ENCODE assay signal across 8 cellular contexts in the genomic region with DNA sequence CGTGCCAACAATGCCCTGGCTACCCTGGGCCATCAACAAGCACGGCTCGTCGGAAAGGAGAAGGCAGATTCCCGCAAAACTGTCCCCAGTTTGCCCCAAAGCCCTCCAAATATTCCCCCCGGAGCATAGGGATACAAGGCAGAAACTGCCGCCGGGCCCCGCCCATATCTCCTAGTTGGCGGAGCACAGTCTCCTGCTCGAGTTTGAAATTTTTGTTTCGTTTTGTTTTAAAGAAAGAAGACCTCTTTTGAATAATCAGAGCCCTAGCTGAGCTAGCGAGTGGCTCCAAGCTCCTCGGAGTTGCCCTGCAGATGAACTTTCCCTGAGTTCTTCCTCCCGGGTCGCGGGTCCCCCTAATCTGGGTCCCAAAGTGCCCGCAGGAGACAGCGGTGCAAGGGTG.
DNase-seq lines count a peak whose midpoint lies in the region; TF ChIP-seq lines count a peak whose summit lies in the region.

No MANE protein-coding gene starts in this region.

- peak overlapping the region; percentile 80 for H3K27ac Mint-ChIP-seq in neural progenitor cell

- H3K4me3 Mint-ChIP-seq in neural progenitor cell, result peak overlapping the region; percentile 86

- DNase-seq in BJ (ENCODE audit: low read depth) (no peak), NT2/D1 (ENCODE audit: low read depth, low spot score) (no peak), esophagus squamous epithelium (lab: John Stamatoyannopoulos, UW) (no peak), neural progenitor cell (ENCODE audit: low spot score) (peak; percentile 32), erythroblast (lab: John Stamatoyannopoulos, UW) (no peak), head of caudate nucleus (no peak)
- no peak for DNase-seq in NK-92 treated with Interleukin-12 subunit alpha and Interleukin-12 subunit beta, amount 100 ng/mL, for 24 hours (lab: John Stamatoyannopoulos, UW)
- no peak for DNase-seq in stimulated activated CD4-positive, alpha-beta T cell treated with anti-CD3 and anti-CD28 coated beads, Interleukin-1b, Interleukin-23, amount 100 ng/mL, for 48 hours

- no peak overlapping the region for H2AFZ ChIP-seq in neural progenitor cell (replicated peaks)

- H3K9me3 ChIP-seq in NT2/D1 (ENCODE audit: insufficient read depth, low read length) (no peaks in the 10 kb centered on the region), esophagus squamous epithelium (peaks cover 0 to 11% (median 0%) of the 10 kb centered on the region in 3 donors), neural progenitor cell (ENCODE audit: low read depth) (no peaks in the 10 kb centered on the region)

- peaks cover 7% of the 10 kb centered on the region for H4K20me1 ChIP-seq in neural progenitor cell (ENCODE audit: low read depth)

- TF ChIP-seq POLR2A in esophagus squamous epithelium (IDR thresholded peaks at IDR 0.05) (no peak), erythroblast (IDR thresholded peaks at IDR 0.05; ENCODE audit: low read length) (no peak)

- H3K4me1 ChIP-seq in NT2/D1 (ENCODE audit: insufficient read depth, insufficient read length), result no peaks in the 10 kb centered on the region
- H3K4me1 ChIP-seq in esophagus squamous epithelium, result peaks cover 0 to 26% (median 5%) of the 10 kb centered on the region in 3 donors
- H3K4me1 ChIP-seq in neural progenitor cell, result peaks cover 37% of the 10 kb centered on the region

- peaks cover 22% of the 10 kb centered on the region for H3F3A ChIP-seq in neural progenitor cell (ENCODE audit: low read depth)

- TF ChIP-seq CTCF in BJ (IDR thresholded peaks at IDR 0.05; ENCODE audit: insufficient read depth, low read depth, low read length) (no peak), esophagus squamous epithelium (IDR thresholded peaks at IDR 0.05) (no peak), neural progenitor cell (IDR thresholded peaks at IDR 0.05) (no peak)

- H3K4me1 Mint-ChIP-seq in neural progenitor cell, result peaks cover 83% of the 10 kb centered on the region

- intact Hi-C loops in esophagus squamous epithelium (cut with DNase I) (no loop called here), head of caudate nucleus (cut with DNase I) (no loop called here)

- H3K27me3 Mint-ChIP-seq in neural progenitor cell (ENCODE audit: insufficient read depth, low read depth), result peaks cover 6% of the 10 kb centered on the region

- H3K27ac ChIP-seq in esophagus squamous epithelium (no peak overlapping the region), neural progenitor cell (no peak overlapping the region)

- no peaks in the 10 kb centered on the region for H3K79me2 ChIP-seq in neural progenitor cell (ENCODE audit: low read depth)

- H3K9ac ChIP-seq in NT2/D1 (ENCODE audit: insufficient read length, low read depth), result no peak overlapping the region
- no peak overlapping the region for H3K9ac ChIP-seq in neural progenitor cell

- 38% methylated on average over 12 of the region's 19 CpGs; no CpG with 5 or more reads in 1 of the 2 donors for WGBS in esophagus squamous epithelium, 2 donors

- H3K9me3 Mint-ChIP-seq in neural progenitor cell, result peaks cover 2% of the 10 kb centered on the region

- peak overlapping the region; percentile 37 for H3K4me3 ChIP-seq in BJ (ENCODE audit: low read depth, low read length)
- peak overlapping the region; percentile 18 for H3K4me3 ChIP-seq in NT2/D1 (ENCODE audit: insufficient read length, low read depth)
- peak overlapping the region; percentile 26 to 65 (median 46) for H3K4me3 ChIP-seq in esophagus squamous epithelium
- peak overlapping the region; percentile 46 for H3K4me3 ChIP-seq in neural progenitor cell

- peak overlapping the region; percentile 80 for H3K4me2 ChIP-seq in neural progenitor cell

- H3K36me3 ChIP-seq in BJ (ENCODE audit: control insufficient read depth, insufficient read depth, low read length) (no peaks in the 10 kb centered on the region), NT2/D1 (ENCODE audit: insufficient read depth, insufficient read length, low read length) (no peaks in the 10 kb centered on the region), esophagus squamous epithelium (no peaks in the 10 kb centered on the region), neural progenitor cell (no peaks in the 10 kb centered on the region)

- CTCF ChIA-PET in BJ (lab: Yijun Ruan, JAX), result no interaction called here

- peaks cover 2% of the 10 kb centered on the region for H3K36me3 Mint-ChIP-seq in neural progenitor cell

- POLR2A ChIA-PET in BJ (lab: Charles Lee), result no interaction called here

- H3K27me3 ChIP-seq in BJ (ENCODE audit: control insufficient read depth, insufficient read depth, low read length) (peaks cover 9% of the 10 kb centered on the region), NT2/D1 (ENCODE audit: insufficient read depth, insufficient read length) (peaks cover 11% of the 10 kb centered on the region), esophagus squamous epithelium (peaks cover 8 to 90% (median 35%) of the 10 kb centered on the region in 4 donors), neural progenitor cell (peaks cover 61% of the 10 kb centered on the region)
